In genomic region chr4:153755186-153755585, GRCh38 we compare ENCODE assay signal across 25 cellular contexts. TPM values are rescaled to one million over a fixed set of nuclear protein-coding genes. Genes with fewer than 3 reads are reported as not detected.
"Had no signal": no experiment of that assay in that cellular context is flagged by ENCODE, and none has a peak within 500 bp of the region (broad histone marks: within the 10 kb centered on the region; RNA-seq: fewer than 3 reads in every experiment).

No MANE protein-coding gene starts in this region.

- H3K9me3 Mint-ChIP-seq: dendritic cell treated with granulocyte-macrophage colony-stimulating factor and Interleukin-4, amounts not matched to agents 40 ng/mL and 50 ng/mL, for 4 days; stimulated activated effector memory CD8-positive, alpha-beta T cell treated with anti-CD3 and anti-CD28 coated beads, Interleukin-12 subunit alpha, Interleukin-12 subunit beta, amount 100 ng/mL, for 72 hours; type B pancreatic cell had no signal

- H3K27ac ChIP-seq: heart left ventricle, neutrophil, psoas muscle, right lobe of liver, suprapubic skin, thyroid gland had no signal

- H3K27me3 ChIP-seq: thyroid gland had no signal

- H3K27ac Mint-ChIP-seq: dendritic cell treated with granulocyte-macrophage colony-stimulating factor and Interleukin-4, amounts not matched to agents 40 ng/mL and 50 ng/mL, for 4 days; endodermal cell; nephron progenitor cell; stimulated activated effector memory CD8-positive, alpha-beta T cell treated with anti-CD3 and anti-CD28 coated beads, Interleukin-12 subunit alpha, Interleukin-12 subunit beta, amount 100 ng/mL, for 72 hours; type B pancreatic cell had no signal

- H3K4me1 Mint-ChIP-seq: stimulated activated effector memory CD8-positive, alpha-beta T cell treated with anti-CD3 and anti-CD28 coated beads, Interleukin-12 subunit alpha, Interleukin-12 subunit beta, amount 100 ng/mL, for 72 hours had no signal

- DNase-seq: endodermal cell; erythroblast; foreskin melanocyte; heart left ventricle; hippocampal formation; left colon; left ventricle myocardium superior; mesenchymal stem cell; midbrain; nephron progenitor cell; psoas muscle; retina; right lobe of liver; stimulated activated CD4-positive, alpha-beta T cell treated with anti-CD3 and anti-CD28 coated beads, Interleukin-4, amount 100 ng/mL, for 1 hour; stimulated activated CD8-positive, alpha-beta memory T cell treated with anti-CD3 and anti-CD28 coated beads, Interleukin-4, amount 100 ng/mL, for 48 hours; stimulated activated naive CD8-positive, alpha-beta T cell treated with anti-CD3 and anti-CD28 coated beads, Interleukin-15, Interleukin-2, amounts not matched to agents 100 U/mL and 50 U/mL, for 24 hours; thyroid gland had no signal

- ATAC-seq: heart left ventricle; left colon; left ventricle myocardium superior; psoas muscle; right lobe of liver; stimulated activated effector memory CD8-positive, alpha-beta T cell treated with anti-CD3 and anti-CD28 coated beads, Interleukin-12 subunit alpha, Interleukin-12 subunit beta, amount 100 ng/mL, for 72 hours; stimulated activated naive CD8-positive, alpha-beta T cell treated with anti-CD3 and anti-CD28 coated beads, Interleukin-15, Interleukin-2, amounts not matched to agents 100 U/mL and 50 U/mL, for 24 hours had no signal

- H3K4me3 ChIP-seq: heart left ventricle, lung, psoas muscle, right lobe of liver, suprapubic skin, thyroid gland had no signal

- H3K36me3 Mint-ChIP-seq: stimulated activated effector memory CD8-positive, alpha-beta T cell treated with anti-CD3 and anti-CD28 coated beads, Interleukin-12 subunit alpha, Interleukin-12 subunit beta, amount 100 ng/mL, for 72 hours had no signal

- H3K4me1 ChIP-seq: psoas muscle had no signal

- H3K4me3 Mint-ChIP-seq: dendritic cell treated with granulocyte-macrophage colony-stimulating factor and Interleukin-4, amounts not matched to agents 40 ng/mL and 50 ng/mL, for 4 days; endodermal cell; nephron progenitor cell; stimulated activated effector memory CD8-positive, alpha-beta T cell treated with anti-CD3 and anti-CD28 coated beads, Interleukin-12 subunit alpha, Interleukin-12 subunit beta, amount 100 ng/mL, for 72 hours; type B pancreatic cell had no signal

- H3K9me3 ChIP-seq: neutrophil, psoas muscle, right lobe of liver, suprapubic skin, thyroid gland had no signal

- H3K36me3 ChIP-seq: heart left ventricle, neutrophil, right lobe of liver, suprapubic skin, thyroid gland had no signal

RNA-seq across cellular contexts. Expression of gene RNF175, which starts 4.6 kb away (rescaled TPM):
- total RNA-seq: endothelial cell of umbilical vein, left colon, psoas muscle, suprapubic skin had no signal
- polyA plus RNA-seq: endothelial cell of umbilical vein had no signal

RNA-seq across cellular contexts. Expression of gene SFRP2, which starts 33.7 kb away (rescaled TPM):
- total RNA-seq: endothelial cell of umbilical vein, osteoblast, right lobe of liver had no signal
